Comparison of ENCODE assay signal across 8 cellular contexts in the genomic region with DNA sequence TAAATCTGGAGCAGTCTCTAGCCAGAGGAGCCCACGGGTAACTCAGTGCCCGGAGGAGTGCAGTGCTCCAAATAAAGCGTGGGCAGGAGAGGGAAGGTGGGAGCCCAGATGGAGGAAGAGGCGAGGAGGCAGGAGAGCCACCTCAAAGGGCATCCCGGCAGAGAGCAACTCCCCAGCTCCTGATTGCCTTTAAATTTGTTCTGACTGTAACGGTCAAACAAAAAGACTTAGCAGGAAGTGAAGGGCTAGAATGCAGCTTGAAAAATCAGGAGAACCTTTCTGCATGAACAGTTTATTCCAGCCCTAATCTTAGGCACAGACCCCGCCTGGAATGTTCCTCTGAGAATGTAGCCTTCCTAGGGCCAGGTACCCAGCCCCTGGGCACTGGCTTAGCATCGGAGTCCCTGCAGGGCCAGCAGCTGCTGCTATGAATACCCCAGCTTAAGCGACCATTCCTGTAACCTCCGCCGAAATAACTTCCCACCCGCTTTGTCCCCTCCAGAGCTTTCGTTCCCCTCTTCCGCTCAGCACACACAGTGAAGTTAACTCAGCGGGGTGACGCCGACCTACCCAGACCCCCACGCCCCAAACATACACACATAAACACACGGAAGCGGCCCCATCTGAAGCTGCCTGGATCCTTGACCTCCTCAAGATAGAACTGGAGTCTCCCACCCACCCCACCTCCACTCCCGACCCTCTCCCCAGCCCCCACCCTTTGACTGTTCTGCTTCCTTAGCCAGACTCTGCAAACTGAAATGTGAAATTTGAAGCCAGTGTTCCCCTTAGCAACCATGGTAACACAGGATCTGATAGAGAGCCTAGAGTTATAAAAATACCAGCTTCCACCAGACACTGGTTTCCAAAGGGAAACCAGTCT.
DNase-seq lines count a peak whose midpoint lies in the region; ATAC-seq and TF ChIP-seq lines count a peak whose summit lies in the region.

No MANE protein-coding gene starts in this region.

- ATAC-seq in HG02970 (IDR thresholded peaks at IDR 0.05; ENCODE audit: low FRiP score, unreplicated experiment) (no peak), GM21825 (IDR thresholded peaks at IDR 0.05; ENCODE audit: unreplicated experiment) (no peak)
- no peak for ATAC-seq in activated T-helper 17 cell treated with anti-CD3 and anti-CD28 coated beads, Interleukin-2, amount 50 U/mL, for 72 hours (replicated peaks)

- H3K4me3 Mint-ChIP-seq in activated T-helper 17 cell treated with anti-CD3 and anti-CD28 coated beads, Interleukin-2, amount 50 U/mL, for 72 hours, result no peak overlapping the region

- intact Hi-C loops in posterior vena cava (cut with DNase I), result loop anchor here in 1 of 2 donors (5.0 kb wide), 1 partner anchor 100 kb away; no protein-coding TSS in a partner anchor

- peaks cover 32% of the 10 kb centered on the region for H3K36me3 Mint-ChIP-seq in activated T-helper 17 cell treated with anti-CD3 and anti-CD28 coated beads, Interleukin-2, amount 50 U/mL, for 72 hours (ENCODE audit: low read depth)

- DNase-seq in HFF-Myc (ENCODE audit: extremely low read depth, low read depth) (peak; percentile 73), RPMI7951 (ENCODE audit: low read depth) (peak; percentile 58), fibroblast of the aortic adventitia (ENCODE audit: low read depth) (peak; percentile 71), posterior vena cava (ENCODE audit: low spot score) (peak; percentile 77), cerebellar nuclear complex (lab: John Stamatoyannopoulos, UW) (no peak)

- H3K9me3 Mint-ChIP-seq in activated T-helper 17 cell treated with anti-CD3 and anti-CD28 coated beads, Interleukin-2, amount 50 U/mL, for 72 hours, result peaks cover 4% of the 10 kb centered on the region

- no peaks in the 10 kb centered on the region for H3K27me3 Mint-ChIP-seq in activated T-helper 17 cell treated with anti-CD3 and anti-CD28 coated beads, Interleukin-2, amount 50 U/mL, for 72 hours

- H3K4me1 Mint-ChIP-seq in activated T-helper 17 cell treated with anti-CD3 and anti-CD28 coated beads, Interleukin-2, amount 50 U/mL, for 72 hours, result peaks cover 37% of the 10 kb centered on the region

- no peak for TF ChIP-seq CTCF in HFF-Myc (IDR thresholded peaks at IDR 0.05; ENCODE audit: low read depth, low read length, missing control alignments)
- no peak for TF ChIP-seq CTCF in fibroblast of the aortic adventitia (IDR thresholded peaks at IDR 0.05; ENCODE audit: insufficient read depth, low read length)

- H3K4me3 ChIP-seq in HFF-Myc (replicated peaks; ENCODE audit: low read depth, low read length) (peak overlapping the region; percentile 6), fibroblast of the aortic adventitia (ENCODE audit: low read depth, low read length) (peak overlapping the region; percentile 7)

- no peak overlapping the region for H3K27ac Mint-ChIP-seq in activated T-helper 17 cell treated with anti-CD3 and anti-CD28 coated beads, Interleukin-2, amount 50 U/mL, for 72 hours

Comparison
In these comparisons a context has a peak if more than half of its experiments do, and no peak if none do; other contexts are left out.
1. DNase-seq: peak in HFF-Myc (single experiment), RPMI7951 (single experiment), fibroblast of the aortic adventitia (single experiment) and posterior vena cava (single experiment); none in cerebellar nuclear complex (0 of 2).